ENCODE assay signal across 9 cellular contexts in the genomic region with DNA sequence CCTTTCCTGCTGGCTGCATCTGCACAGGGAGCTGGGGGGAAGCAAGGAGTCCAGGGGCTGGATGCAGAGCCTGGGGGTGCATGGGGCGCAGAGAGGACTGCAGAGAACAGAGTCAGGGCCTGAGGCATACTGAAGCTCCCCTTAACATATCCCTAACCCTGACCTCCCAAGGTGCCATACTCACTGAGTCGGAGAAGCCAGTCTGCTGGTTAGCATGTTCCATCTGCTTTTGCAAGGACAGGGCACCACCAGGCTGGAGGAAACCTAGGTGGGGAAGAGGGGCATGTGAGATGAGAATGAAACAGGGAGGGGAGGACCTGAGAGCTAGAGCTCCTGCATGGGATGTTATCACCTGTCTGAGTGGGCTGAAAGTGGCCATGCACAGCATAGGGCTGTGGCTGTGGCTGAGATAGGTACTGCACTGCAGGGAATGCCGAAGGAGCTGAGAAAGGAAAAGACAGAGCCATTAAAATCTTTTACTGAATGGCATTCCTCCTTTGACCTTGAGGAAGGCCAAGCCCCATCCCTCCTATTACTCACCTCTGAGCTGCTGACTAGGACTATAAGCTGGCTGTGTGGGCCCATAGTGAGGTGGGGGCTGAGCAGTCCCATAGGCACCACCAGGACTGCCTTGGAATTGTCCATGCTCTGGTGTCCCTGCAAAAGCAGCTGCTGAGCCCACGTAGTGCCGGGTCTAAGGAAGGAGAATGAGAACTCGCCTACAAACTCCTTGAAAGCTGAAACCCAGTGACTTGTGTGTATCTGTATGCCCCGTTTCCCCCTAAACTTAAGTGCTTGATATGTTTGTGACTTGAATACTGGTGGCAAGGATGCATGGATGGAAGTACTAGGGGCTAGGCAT. TPM values are rescaled to one million over a fixed set of nuclear protein-coding genes. Genes with fewer than 3 reads are reported as not detected.
DNase-seq lines count a peak whose midpoint lies in the region; ATAC-seq and TF ChIP-seq lines count a peak whose summit lies in the region.
"Had no signal": no experiment of that assay in that cellular context is flagged by ENCODE, and none has a peak within 500 bp of the region (broad histone marks: within the 10 kb centered on the region; RNA-seq: fewer than 3 reads in every experiment).

No MANE protein-coding gene starts in this region.

- no peaks in the 10 kb centered on the region for H3K9me3 ChIP-seq in BLaER1 treated with 17β-estradiol and CSF1 and Interleukin-3, amounts not matched to agents 10 nM and 100 nM (replicated peaks in 1 of 11)
- H3K9me3 ChIP-seq in HEK293 (ENCODE audit: control insufficient read depth, insufficient read depth, low read depth, low read length), result no peaks in the 10 kb centered on the region

- peaks cover 62 to 68% (median 68%) of the 10 kb centered on the region in 11 experiments for H4K20me1 ChIP-seq in BLaER1 treated with 17β-estradiol and CSF1 and Interleukin-3, amounts not matched to agents 10 nM and 100 nM

- no peaks in the 10 kb centered on the region for H3K27me3 Mint-ChIP-seq in activated T-cell treated with anti-CD3 and anti-CD28 coated beads, Interleukin-2, amount 50 U/mL, for 4 hours (ENCODE audit: low read depth)

- H3K4me3 Mint-ChIP-seq in activated T-cell treated with anti-CD3 and anti-CD28 coated beads, Interleukin-2, amount 50 U/mL, for 4 hours, result peak overlapping the region; percentile 87

- peak overlapping the region; percentile 83 to 95 (median 87); a peak in 18 of 22 replicates for H3K9ac ChIP-seq in BLaER1 treated with 17β-estradiol and CSF1 and Interleukin-3, amounts not matched to agents 10 nM and 100 nM

- H3K36me3 ChIP-seq in BLaER1 treated with 17β-estradiol and CSF1 and Interleukin-3, amounts not matched to agents 10 nM and 100 nM, result peaks cover 62 to 81% (median 75%) of the 10 kb centered on the region in 11 experiments
- peaks cover 42 to 74% of the 10 kb centered on the region in 2 experiments for H3K36me3 ChIP-seq in HEK293 (ENCODE audit: control insufficient read depth in 2 of 2, insufficient read depth in 1 of 2, low read length in 2 of 2)

- H3K27ac ChIP-seq in BLaER1 treated with 17β-estradiol and CSF1 and Interleukin-3, amounts not matched to agents 10 nM and 100 nM, result 0 out of 22 replicates have a peak overlapping the region, but pooled peaks of 1 of the 11 experiments have one; percentile 86
- H3K27ac ChIP-seq in HEK293 (ENCODE audit: extremely low read depth, low read depth, low read length) (peak overlapping the region; percentile 54), coronary artery (peak overlapping the region in 1 of 2 donors; percentile 21)

- peak; percentile 8 to 17 for ATAC-seq in activated T-cell treated with anti-CD3 and anti-CD28 coated beads, Interleukin-2, amount 50 U/mL, for 4 hours

- DNase-seq in activated T-cell treated with anti-CD3 and anti-CD28 coated beads, Interleukin-2, amount 50 U/mL, for 4 hours, result no peak
- DNase-seq in kidney glomerular epithelial cell (lab: John Stamatoyannopoulos, UW) (peak; percentile 7), NCI-H748 (lab: John Stamatoyannopoulos, UW; ENCODE audit: unreplicated experiment) (no peak), AG20443 (ENCODE audit: low spot score) (no peak), coronary artery (ENCODE audit: low spot score) (no peak), NCI-H2029 treated with DMSO at 0.1 percent for 48 hours (lab: John Stamatoyannopoulos, UW) (no peak)
- DNase-seq: NCI-H526 treated with DMSO at 0.1 percent for 48 hours had no signal

- peaks cover 59% of the 10 kb centered on the region for H3K4me1 Mint-ChIP-seq in activated T-cell treated with anti-CD3 and anti-CD28 coated beads, Interleukin-2, amount 50 U/mL, for 4 hours (ENCODE audit: low read depth)

- CTCF ChIA-PET in HEK293 (lab: Yijun Ruan, JAX), result interaction anchor here (0.6 to 4.1 kb wide), 12 partner anchors 9 to 1102 kb away, joined by 3 to 22 read pairs (median 4); a partner anchor contains a TSS

- TF ChIP-seq CTCF in HEK293 (tag by site-specific recombination; IDR thresholded peaks at IDR 0.05) (0 out of 2 replicates have a peak, but pooled peaks have one; percentile 46), coronary artery (IDR thresholded peaks at IDR 0.05) (no peak)

- H3K4me3 ChIP-seq in BLaER1 treated with 17β-estradiol and CSF1 and Interleukin-3, amounts not matched to agents 10 nM and 100 nM, result peak overlapping the region in 9 of 10 experiments; percentile 75 to 95 (median 89); a peak in 13 of 20 replicates
- H3K4me3 ChIP-seq in HEK293 (ENCODE audit: low read depth, low read length) (no peak overlapping the region), coronary artery (no peak overlapping the region)

- peaks cover 50% of the 10 kb centered on the region for H3K36me3 Mint-ChIP-seq in activated T-cell treated with anti-CD3 and anti-CD28 coated beads, Interleukin-2, amount 50 U/mL, for 4 hours (ENCODE audit: insufficient read depth)

- POLR2A ChIA-PET in HEK293 (lab: Yijun Ruan, JAX), result interaction anchor here (1.0 to 4.1 kb wide), 12 partner anchors 9 to 260 kb away, joined by 3 to 42 read pairs (median 4); a partner anchor contains a TSS

- peak overlapping the region; percentile 77 to 99 (median 93) for H3K4me2 ChIP-seq in BLaER1 treated with 17β-estradiol and CSF1 and Interleukin-3, amounts not matched to agents 10 nM and 100 nM

- peaks cover 56 to 80% (median 70%) of the 10 kb centered on the region in 10 experiments for H3K4me1 ChIP-seq in BLaER1 treated with 17β-estradiol and CSF1 and Interleukin-3, amounts not matched to agents 10 nM and 100 nM
- H3K4me1 ChIP-seq in HEK293 (ENCODE audit: control insufficient read depth, insufficient read depth, low read length), result peaks cover 19% of the 10 kb centered on the region

- no peaks in the 10 kb centered on the region for H3K27me3 ChIP-seq in BLaER1 treated with 17β-estradiol and CSF1 and Interleukin-3, amounts not matched to agents 10 nM and 100 nM

- H3K9me3 Mint-ChIP-seq in activated T-cell treated with anti-CD3 and anti-CD28 coated beads, Interleukin-2, amount 50 U/mL, for 4 hours, result no peaks in the 10 kb centered on the region

TF ChIP-seq in HEK293, 187 proteins besides CTCF, POLR2A, EP300 and RAD21 (continues in another document):
- TF ChIP-seq ZNF214 (tag by site-specific recombination; IDR thresholded peaks at IDR 0.05; ENCODE audit: borderline replicate concordance) (no peak), ZNF394 (tag by site-specific recombination; IDR thresholded peaks at IDR 0.05; ENCODE audit: borderline replicate concordance) (no peak), ZNF433 (tag by site-specific recombination; IDR thresholded peaks at IDR 0.05; ENCODE audit: low read depth) (no peak), ZNF664 (tag by site-specific recombination; IDR thresholded peaks at IDR 0.05) (no peak), FEZF1 (tag by site-specific recombination; IDR thresholded peaks at IDR 0.05) (peak; percentile 67), ZBTB17 (tag by site-specific recombination; IDR thresholded peaks at IDR 0.05) (no peak; the same call in 1 of the 2 replicates), ZNF654 (tag by site-specific recombination; IDR thresholded peaks at IDR 0.05; ENCODE audit: low read depth) (no peak), ZNF629 (tag by site-specific recombination; IDR thresholded peaks at IDR 0.05) (no peak)
- TF ChIP-seq, protein P1, sequence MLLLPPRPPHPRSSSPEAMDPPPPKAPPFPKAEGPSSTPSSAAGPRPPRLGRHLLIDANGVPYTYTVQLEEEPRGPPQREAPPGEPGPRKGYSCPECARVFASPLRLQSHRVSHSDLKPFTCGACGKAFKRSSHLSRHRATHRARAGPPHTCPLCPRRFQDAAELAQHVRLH (tag by site-specific recombination; IDR thresholded peaks at IDR 0.05), result no peak
- TF ChIP-seq, protein P2, sequence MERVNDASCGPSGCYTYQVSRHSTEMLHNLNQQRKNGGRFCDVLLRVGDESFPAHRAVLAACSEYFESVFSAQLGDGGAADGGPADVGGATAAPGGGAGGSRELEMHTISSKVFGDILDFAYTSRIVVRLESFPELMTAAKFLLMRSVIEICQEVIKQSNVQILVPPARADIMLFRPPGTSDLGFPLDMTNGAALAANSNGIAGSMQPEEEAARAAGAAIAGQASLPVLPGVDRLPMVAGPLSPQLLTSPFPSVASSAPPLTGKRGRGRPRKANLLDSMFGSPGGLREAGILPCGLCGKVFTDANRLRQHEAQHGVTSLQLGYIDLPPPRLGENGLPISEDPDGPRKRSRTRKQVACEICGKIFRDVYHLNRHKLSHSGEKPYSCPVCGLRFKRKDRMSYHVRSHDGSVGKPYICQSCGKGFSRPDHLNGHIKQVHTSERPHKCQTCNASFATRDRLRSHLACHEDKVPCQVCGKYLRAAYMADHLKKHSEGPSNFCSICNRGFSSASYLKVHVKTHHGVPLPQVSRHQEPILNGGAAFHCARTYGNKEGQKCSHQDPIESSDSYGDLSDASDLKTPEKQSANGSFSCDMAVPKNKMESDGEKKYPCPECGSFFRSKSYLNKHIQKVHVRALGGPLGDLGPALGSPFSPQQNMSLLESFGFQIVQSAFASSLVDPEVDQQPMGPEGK (tag by site-specific recombination; IDR thresholded peaks at IDR 0.05), result peak; percentile 19; the same call in 1 of the 2 replicates
- TF ChIP-seq, protein P3, sequence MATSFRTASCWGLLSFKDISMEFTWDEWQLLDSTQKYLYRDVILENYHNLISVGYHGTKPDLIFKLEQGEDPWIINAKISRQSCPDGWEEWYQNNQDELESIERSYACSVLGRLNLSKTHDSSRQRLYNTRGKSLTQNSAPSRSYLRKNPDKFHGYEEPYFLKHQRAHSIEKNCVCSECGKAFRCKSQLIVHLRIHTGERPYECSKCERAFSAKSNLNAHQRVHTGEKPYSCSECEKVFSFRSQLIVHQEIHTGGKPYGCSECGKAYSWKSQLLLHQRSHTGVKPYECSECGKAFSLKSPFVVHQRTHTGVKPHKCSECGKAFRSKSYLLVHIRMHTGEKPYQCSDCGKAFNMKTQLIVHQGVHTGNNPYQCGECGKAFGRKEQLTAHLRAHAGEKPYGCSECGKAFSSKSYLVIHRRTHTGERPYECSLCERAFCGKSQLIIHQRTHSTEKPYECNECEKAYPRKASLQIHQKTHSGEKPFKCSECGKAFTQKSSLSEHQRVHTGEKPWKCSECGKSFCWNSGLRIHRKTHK (tag by site-specific recombination; IDR thresholded peaks at IDR 0.05), result no peak

RNA-seq across cellular contexts. Expression of a gene that starts 1.9 kb away (rescaled TPM):
- 10 to 100 TPM; 80.6 to 92.8 (median 87.1) TPM for total RNA-seq in activated T-cell treated with anti-CD3 and anti-CD28 coated beads, Interleukin-2, amount 50 U/mL, for 4 hours

RNA-seq across cellular contexts. Expression of a gene that starts 5.8 kb away (rescaled TPM):
- 1,000 to 10,000 TPM; 1,821 to 1,965 (median 1,822) TPM for total RNA-seq in activated T-cell treated with anti-CD3 and anti-CD28 coated beads, Interleukin-2, amount 50 U/mL, for 4 hours

RNA-seq across cellular contexts. Expression of a gene that starts 15.9 kb away (rescaled TPM):
- 10 to 100 TPM; 73.1 to 88.0 (median 82.4) TPM for total RNA-seq in activated T-cell treated with anti-CD3 and anti-CD28 coated beads, Interleukin-2, amount 50 U/mL, for 4 hours

RNA-seq across cellular contexts. Expression of a gene that starts 18.8 kb away (rescaled TPM):
- total RNA-seq in activated T-cell treated with anti-CD3 and anti-CD28 coated beads, Interleukin-2, amount 50 U/mL, for 4 hours, result under 1 TPM in 1 of 3 donors, not detected in 2; 0.18 TPM

RNA-seq across cellular contexts. Expression of a gene that starts 23.1 kb away (rescaled TPM):
- total RNA-seq in activated T-cell treated with anti-CD3 and anti-CD28 coated beads, Interleukin-2, amount 50 U/mL, for 4 hours, result 100 to 1,000 TPM; 119 to 126 (median 123) TPM

Comparison
In these comparisons a context has a peak if more than half of its experiments do, and no peak if none do; other contexts are left out.
1. H3K4me3 ChIP-seq: peak in BLaER1 treated with 17β-estradiol and CSF1 and Interleukin-3, amounts not matched to agents 10 nM and 100 nM (9 of 10); none in HEK293 (single experiment) and coronary artery (single experiment).